1 cellular context compared by ENCODE assay signal in the genomic region with DNA sequence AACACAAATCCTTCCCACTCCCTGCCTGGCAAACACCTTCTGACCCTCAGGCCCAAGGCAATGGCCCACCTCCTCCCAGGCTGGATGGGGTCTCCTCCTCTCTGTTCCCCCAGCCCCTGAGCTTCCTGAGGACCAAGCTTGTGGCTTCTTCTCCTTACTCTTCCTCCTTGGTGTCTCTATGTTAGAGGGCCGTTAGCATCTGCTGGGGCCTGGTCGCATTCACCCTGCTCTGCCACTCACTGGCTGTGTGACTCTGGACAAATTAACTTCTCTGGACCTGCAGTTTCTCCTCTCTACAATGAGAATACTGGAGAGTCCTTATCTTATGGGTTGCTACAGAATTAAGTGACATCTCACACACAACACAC.
TF ChIP-seq lines count a peak whose summit lies in the region.

No MANE protein-coding gene starts in this region.

TF ChIP-seq in HepG2, 621 proteins besides CTCF, POLR2A, EP300 and RAD21 (continued from another document):
- TF ChIP-seq, protein P1, sequence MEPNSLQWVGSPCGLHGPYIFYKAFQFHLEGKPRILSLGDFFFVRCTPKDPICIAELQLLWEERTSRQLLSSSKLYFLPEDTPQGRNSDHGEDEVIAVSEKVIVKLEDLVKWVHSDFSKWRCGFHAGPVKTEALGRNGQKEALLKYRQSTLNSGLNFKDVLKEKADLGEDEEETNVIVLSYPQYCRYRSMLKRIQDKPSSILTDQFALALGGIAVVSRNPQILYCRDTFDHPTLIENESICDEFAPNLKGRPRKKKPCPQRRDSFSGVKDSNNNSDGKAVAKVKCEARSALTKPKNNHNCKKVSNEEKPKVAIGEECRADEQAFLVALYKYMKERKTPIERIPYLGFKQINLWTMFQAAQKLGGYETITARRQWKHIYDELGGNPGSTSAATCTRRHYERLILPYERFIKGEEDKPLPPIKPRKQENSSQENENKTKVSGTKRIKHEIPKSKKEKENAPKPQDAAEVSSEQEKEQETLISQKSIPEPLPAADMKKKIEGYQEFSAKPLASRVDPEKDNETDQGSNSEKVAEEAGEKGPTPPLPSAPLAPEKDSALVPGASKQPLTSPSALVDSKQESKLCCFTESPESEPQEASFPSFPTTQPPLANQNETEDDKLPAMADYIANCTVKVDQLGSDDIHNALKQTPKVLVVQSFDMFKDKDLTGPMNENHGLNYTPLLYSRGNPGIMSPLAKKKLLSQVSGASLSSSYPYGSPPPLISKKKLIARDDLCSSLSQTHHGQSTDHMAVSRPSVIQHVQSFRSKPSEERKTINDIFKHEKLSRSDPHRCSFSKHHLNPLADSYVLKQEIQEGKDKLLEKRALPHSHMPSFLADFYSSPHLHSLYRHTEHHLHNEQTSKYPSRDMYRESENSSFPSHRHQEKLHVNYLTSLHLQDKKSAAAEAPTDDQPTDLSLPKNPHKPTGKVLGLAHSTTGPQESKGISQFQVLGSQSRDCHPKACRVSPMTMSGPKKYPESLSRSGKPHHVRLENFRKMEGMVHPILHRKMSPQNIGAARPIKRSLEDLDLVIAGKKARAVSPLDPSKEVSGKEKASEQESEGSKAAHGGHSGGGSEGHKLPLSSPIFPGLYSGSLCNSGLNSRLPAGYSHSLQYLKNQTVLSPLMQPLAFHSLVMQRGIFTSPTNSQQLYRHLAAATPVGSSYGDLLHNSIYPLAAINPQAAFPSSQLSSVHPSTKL (CRISPR knock-in tag; IDR thresholded peaks at IDR 0.05) = no peak
- TF ChIP-seq FLYWCH1 (CRISPR knock-in tag; IDR thresholded peaks at IDR 0.05) (no peak), ZNF766 (CRISPR knock-in tag; IDR thresholded peaks at IDR 0.05; ENCODE audit: borderline replicate concordance) (no peak), CAMTA2 (CRISPR knock-in tag; IDR thresholded peaks at IDR 0.05; ENCODE audit: borderline replicate concordance) (no peak), ERF (CRISPR knock-in tag; IDR thresholded peaks at IDR 0.05) (no peak), JUNB (CRISPR knock-in tag; IDR thresholded peaks at IDR 0.05; ENCODE audit: borderline replicate concordance) (no peak), ZNF557 (CRISPR knock-in tag; IDR thresholded peaks at IDR 0.05) (no peak), PLRG1 (conservative IDR thresholded peaks at IDR 0.05) (no peak), ZSCAN30 (CRISPR knock-in tag; IDR thresholded peaks at IDR 0.05) (peak; percentile 36; the same call in 1 of the 2 replicates)
- TF ChIP-seq, protein P2, sequence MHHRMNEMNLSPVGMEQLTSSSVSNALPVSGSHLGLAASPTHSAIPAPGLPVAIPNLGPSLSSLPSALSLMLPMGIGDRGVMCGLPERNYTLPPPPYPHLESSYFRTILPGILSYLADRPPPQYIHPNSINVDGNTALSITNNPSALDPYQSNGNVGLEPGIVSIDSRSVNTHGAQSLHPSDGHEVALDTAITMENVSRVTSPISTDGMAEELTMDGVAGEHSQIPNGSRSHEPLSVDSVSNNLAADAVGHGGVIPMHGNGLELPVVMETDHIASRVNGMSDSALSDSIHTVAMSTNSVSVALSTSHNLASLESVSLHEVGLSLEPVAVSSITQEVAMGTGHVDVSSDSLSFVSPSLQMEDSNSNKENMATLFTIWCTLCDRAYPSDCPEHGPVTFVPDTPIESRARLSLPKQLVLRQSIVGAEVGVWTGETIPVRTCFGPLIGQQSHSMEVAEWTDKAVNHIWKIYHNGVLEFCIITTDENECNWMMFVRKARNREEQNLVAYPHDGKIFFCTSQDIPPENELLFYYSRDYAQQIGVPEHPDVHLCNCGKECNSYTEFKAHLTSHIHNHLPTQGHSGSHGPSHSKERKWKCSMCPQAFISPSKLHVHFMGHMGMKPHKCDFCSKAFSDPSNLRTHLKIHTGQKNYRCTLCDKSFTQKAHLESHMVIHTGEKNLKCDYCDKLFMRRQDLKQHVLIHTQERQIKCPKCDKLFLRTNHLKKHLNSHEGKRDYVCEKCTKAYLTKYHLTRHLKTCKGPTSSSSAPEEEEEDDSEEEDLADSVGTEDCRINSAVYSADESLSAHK (CRISPR knock-in tag; IDR thresholded peaks at IDR 0.05; ENCODE audit: borderline replicate concordance) = no peak
- TF ChIP-seq, protein P3, sequence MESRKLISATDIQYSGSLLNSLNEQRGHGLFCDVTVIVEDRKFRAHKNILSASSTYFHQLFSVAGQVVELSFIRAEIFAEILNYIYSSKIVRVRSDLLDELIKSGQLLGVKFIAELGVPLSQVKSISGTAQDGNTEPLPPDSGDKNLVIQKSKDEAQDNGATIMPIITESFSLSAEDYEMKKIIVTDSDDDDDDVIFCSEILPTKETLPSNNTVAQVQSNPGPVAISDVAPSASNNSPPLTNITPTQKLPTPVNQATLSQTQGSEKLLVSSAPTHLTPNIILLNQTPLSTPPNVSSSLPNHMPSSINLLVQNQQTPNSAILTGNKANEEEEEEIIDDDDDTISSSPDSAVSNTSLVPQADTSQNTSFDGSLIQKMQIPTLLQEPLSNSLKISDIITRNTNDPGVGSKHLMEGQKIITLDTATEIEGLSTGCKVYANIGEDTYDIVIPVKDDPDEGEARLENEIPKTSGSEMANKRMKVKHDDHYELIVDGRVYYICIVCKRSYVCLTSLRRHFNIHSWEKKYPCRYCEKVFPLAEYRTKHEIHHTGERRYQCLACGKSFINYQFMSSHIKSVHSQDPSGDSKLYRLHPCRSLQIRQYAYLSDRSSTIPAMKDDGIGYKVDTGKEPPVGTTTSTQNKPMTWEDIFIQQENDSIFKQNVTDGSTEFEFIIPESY (CRISPR knock-in tag; IDR thresholded peaks at IDR 0.05) = no peak
- TF ChIP-seq, protein P4, sequence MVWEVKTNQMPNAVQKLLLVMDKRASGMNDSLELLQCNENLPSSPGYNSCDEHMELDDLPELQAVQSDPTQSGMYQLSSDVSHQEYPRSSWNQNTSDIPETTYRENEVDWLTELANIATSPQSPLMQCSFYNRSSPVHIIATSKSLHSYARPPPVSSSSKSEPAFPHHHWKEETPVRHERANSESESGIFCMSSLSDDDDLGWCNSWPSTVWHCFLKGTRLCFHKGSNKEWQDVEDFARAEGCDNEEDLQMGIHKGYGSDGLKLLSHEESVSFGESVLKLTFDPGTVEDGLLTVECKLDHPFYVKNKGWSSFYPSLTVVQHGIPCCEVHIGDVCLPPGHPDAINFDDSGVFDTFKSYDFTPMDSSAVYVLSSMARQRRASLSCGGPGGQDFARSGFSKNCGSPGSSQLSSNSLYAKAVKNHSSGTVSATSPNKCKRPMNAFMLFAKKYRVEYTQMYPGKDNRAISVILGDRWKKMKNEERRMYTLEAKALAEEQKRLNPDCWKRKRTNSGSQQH (CRISPR knock-in tag; IDR thresholded peaks at IDR 0.05; ENCODE audit: low read depth) = no peak
- TF ChIP-seq, protein P5, sequence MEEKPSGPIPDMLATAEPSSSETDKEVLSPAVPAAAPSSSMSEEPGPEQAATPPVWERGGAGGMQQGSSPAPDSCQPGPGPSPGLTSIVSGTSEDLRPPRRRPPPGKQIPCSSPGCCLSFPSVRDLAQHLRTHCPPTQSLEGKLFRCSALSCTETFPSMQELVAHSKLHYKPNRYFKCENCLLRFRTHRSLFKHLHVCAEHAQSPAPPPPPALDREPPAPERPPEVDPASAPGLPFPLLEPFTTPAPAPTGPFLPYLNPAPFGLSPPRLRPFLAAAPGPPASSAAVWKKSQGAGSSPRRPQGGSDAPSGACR (CRISPR knock-in tag; IDR thresholded peaks at IDR 0.05) = 0 out of 2 replicates have a peak, but pooled peaks have one; percentile 35
